In genomic region chr6:63705707-63706106, GRCh38 we compare ENCODE assay signal across 11 cellular contexts.
"Had no signal": no experiment of that assay in that cellular context is flagged by ENCODE, and none has a peak within 500 bp of the region (broad histone marks: within the 10 kb centered on the region; RNA-seq: fewer than 3 reads in every experiment).

No MANE protein-coding gene starts in this region.

- ATAC-seq: stimulated activated naive CD8-positive, alpha-beta T cell treated with anti-CD3 and anti-CD28 coated beads, Interleukin-15, amount 100 ng/mL, for 72 hours; T-cell had no signal

- H3K27ac Mint-ChIP-seq: activated CD4-positive, alpha-beta T cell treated with anti-CD3 and anti-CD28 coated beads, Interleukin-2, amount 10 ng/mL, durations not matched to agents 7 days and 5 days had no signal

- H3K4me3 Mint-ChIP-seq: activated CD4-positive, alpha-beta T cell treated with anti-CD3 and anti-CD28 coated beads, Interleukin-2, amount 10 ng/mL, durations not matched to agents 7 days and 5 days; brain; mesothelial cell of epicardium; stimulated activated naive CD8-positive, alpha-beta T cell treated with anti-CD3 and anti-CD28 coated beads, Interleukin-15, amount 100 ng/mL, for 72 hours; T-cell had no signal

- DNase-seq: activated CD4-positive, alpha-beta T cell treated with anti-CD3 and anti-CD28 coated beads, Interleukin-2, amount 10 ng/mL, durations not matched to agents 7 days and 5 days; activated CD8-positive, alpha-beta memory T cell treated with anti-CD3 and anti-CD28 coated beads, Interleukin-2, amount 50 U/mL, for 4 hours; activated effector memory CD4-positive, alpha-beta T cell treated with anti-CD3 and anti-CD28 coated beads, Interleukin-2, amount 50 U/mL, for 16 hours; retina; stimulated activated CD4-positive, alpha-beta T cell treated with anti-CD3 and anti-CD28 coated beads, Interleukin-4, amount 100 ng/mL, for 1 hour; stimulated activated CD8-positive, alpha-beta memory T cell treated with anti-CD3 and anti-CD28 coated beads, Interleukin-4, amount 100 ng/mL, for 48 hours; stimulated activated naive CD8-positive, alpha-beta T cell treated with anti-CD3 and anti-CD28 coated beads, Interleukin-15, amount 100 ng/mL, for 72 hours; T-cell had no signal

- H3K4me1 Mint-ChIP-seq: brain, mesothelial cell of epicardium had no signal

- H3K27ac ChIP-seq: SK-N-MC had no signal

- H3K4me3 ChIP-seq: SK-N-MC had no signal

- H3K9me3 Mint-ChIP-seq: activated CD4-positive, alpha-beta T cell treated with anti-CD3 and anti-CD28 coated beads, Interleukin-2, amount 10 ng/mL, durations not matched to agents 7 days and 5 days; brain; mesothelial cell of epicardium; stimulated activated naive CD8-positive, alpha-beta T cell treated with anti-CD3 and anti-CD28 coated beads, Interleukin-15, amount 100 ng/mL, for 72 hours; T-cell had no signal

- H3K27me3 Mint-ChIP-seq: activated CD4-positive, alpha-beta T cell treated with anti-CD3 and anti-CD28 coated beads, Interleukin-2, amount 10 ng/mL, durations not matched to agents 7 days and 5 days; brain; stimulated activated naive CD8-positive, alpha-beta T cell treated with anti-CD3 and anti-CD28 coated beads, Interleukin-15, amount 100 ng/mL, for 72 hours; T-cell had no signal
